In the genomic region with DNA sequence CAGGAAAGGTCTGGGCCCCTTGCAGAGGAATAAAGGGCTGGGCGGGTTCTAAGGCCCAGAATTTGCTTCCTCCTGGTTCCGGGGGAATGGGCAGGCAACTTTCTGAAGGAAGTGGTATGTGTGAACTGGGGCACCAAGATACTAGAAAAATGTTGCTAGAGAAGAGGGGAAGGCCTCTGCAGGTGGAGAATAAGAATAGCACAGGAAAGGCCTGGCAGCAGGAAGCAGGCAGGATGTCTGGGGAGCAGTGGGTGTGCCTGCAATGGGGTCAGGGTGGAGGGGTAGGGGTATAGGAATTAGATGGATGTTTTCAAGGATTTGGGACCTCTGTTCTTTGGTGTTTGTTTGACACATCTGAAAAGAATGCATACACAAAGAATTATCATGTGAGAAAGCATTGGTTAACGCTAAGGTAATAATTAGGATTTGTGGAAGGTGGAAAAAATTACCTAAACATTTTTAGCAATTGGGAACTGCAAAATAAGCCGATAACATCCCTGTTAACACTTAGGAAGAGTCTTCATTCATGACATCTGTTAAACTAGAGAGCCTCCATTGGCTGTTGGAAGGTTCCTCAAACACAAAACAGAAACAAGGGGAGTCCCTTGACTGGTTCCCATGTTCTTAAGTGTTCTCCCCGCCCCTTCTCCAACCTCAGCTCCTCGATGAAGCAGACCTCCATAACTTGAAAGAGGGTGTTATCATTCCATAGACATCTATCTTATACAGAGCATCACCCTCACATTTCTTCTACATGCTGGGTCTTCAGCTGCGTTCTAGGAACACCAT, we compare ENCODE assay signal across 14 cellular contexts.
A peak's percentile ranks its signal among the peaks of the same experiment; 100 is the strongest.
DNase-seq lines count a peak whose midpoint lies in the region; FAIRE-seq and TF ChIP-seq lines count a peak whose summit lies in the region.
"Had no signal": no experiment of that assay in that cellular context is flagged by ENCODE, and none has a peak within 500 bp of the region (broad histone marks: within the 10 kb centered on the region; RNA-seq: fewer than 3 reads in every experiment).

No MANE protein-coding gene starts in this region.

- TF ChIP-seq CTCF in NB4 (IDR thresholded peaks at IDR 0.05; ENCODE audit: low read depth, low read length) (no peak), GM10266 (IDR thresholded peaks at IDR 0.05; ENCODE audit: control insufficient read depth, insufficient read depth, low read depth, missing control alignments) (no peak), tibial artery (IDR thresholded peaks at IDR 0.05) (no peak)

- H3K27ac ChIP-seq in tibial artery = no peak overlapping the region

- no peak for TF ChIP-seq POLR2A in NB4 (IDR thresholded peaks at IDR 0.05; ENCODE audit: extremely low read depth, insufficient read length)

- H3K4me3 ChIP-seq in NB4 (ENCODE audit: low read depth, low read length) (no peak overlapping the region), tibial artery (no peak overlapping the region)

- no peaks in the 10 kb centered on the region for H3K27me3 ChIP-seq in tibial artery

- intact Hi-C loops in tibial artery (cut with DNase I; ENCODE audit: low total_unique reads) = no loop called here

- POLR2A ChIA-PET in HEK293T (lab: Yijun Ruan, JAX) = no interaction called here

- no peaks in the 10 kb centered on the region for H3K9me3 ChIP-seq in tibial artery

- peak; percentile 37 for DNase-seq in CD1c-positive myeloid dendritic cell (ENCODE audit: extremely low spot score)
- DNase-seq in GM19239 (ENCODE audit: insufficient read length, low spot score) = no peak
- peak; percentile 9 for DNase-seq in NB4 (ENCODE audit: low read depth)
- DNase-seq in iPS-NIHi7 (ENCODE audit: extremely low spot score) = peak; percentile 38
- DNase-seq in GM10266 (ENCODE audit: extremely low spot score) = no peak
- DNase-seq in RKO (ENCODE audit: low spot score) = no peak
- DNase-seq in tibial artery = no peak
- no peak for DNase-seq in HEK293T (ENCODE audit: extremely low spot score)
- DNase-seq: activated CD4-positive, alpha-beta T cell treated with anti-CD3 and anti-CD28 coated beads for 4 hours; amygdala; erythroblast; kidney glomerular epithelial cell; NCI-H1417 treated with DMSO at 0.1 percent for 48 hours had no signal

- no peaks in the 10 kb centered on the region for H3K4me1 ChIP-seq in tibial artery

- CTCF ChIA-PET in HEK293T (lab: Yijun Ruan, JAX) = no interaction called here

- peak; percentile 66 for FAIRE-seq in GM19239 (lab: Jason Lieb, UNC)
- FAIRE-seq: colon had no signal

- H3K36me3 ChIP-seq in tibial artery = peaks cover 0 to 4% (median 0%) of the 10 kb centered on the region in 3 donors

TF ChIP-seq in HEK293T, 16 proteins besides CTCF, POLR2A, EP300 and RAD21:
- TF ChIP-seq ZNF384 (IDR thresholded peaks at IDR 0.05) = no peak
- TF ChIP-seq SP1 (IDR thresholded peaks at IDR 0.05) = no peak
- no peak for TF ChIP-seq TARDBP (IDR thresholded peaks at IDR 0.05)
- no peak for TF ChIP-seq ARNT (IDR thresholded peaks at IDR 0.05)
- no peak for TF ChIP-seq FOXA1 (IDR thresholded peaks at IDR 0.05)
- TF ChIP-seq SUZ12 (IDR thresholded peaks at IDR 0.05) = no peak
- no peak for TF ChIP-seq LEF1 (IDR thresholded peaks at IDR 0.05; ENCODE audit: borderline replicate concordance)
- no peak for TF ChIP-seq BHLHE40 (IDR thresholded peaks at IDR 0.05; ENCODE audit: borderline replicate concordance)
- TF ChIP-seq FOXK2 (IDR thresholded peaks at IDR 0.05) = no peak
- TF ChIP-seq L3MBTL2 (conservative IDR thresholded peaks at IDR 0.05) = no peak
- no peak for TF ChIP-seq HDGF (IDR thresholded peaks at IDR 0.05; ENCODE audit: borderline replicate concordance)

Comparison
In these comparisons a context has a peak if more than half of its experiments do, and no peak if none do; other contexts are left out.
1. DNase-seq: peak in CD1c-positive myeloid dendritic cell (single experiment), NB4 (single experiment) and iPS-NIHi7 (single experiment); none in GM19239 (single experiment), GM10266 (single experiment), RKO (single experiment), tibial artery (0 of 2) and HEK293T (single experiment).